ENCODE assay signal across 13 cellular contexts in the genomic region with DNA sequence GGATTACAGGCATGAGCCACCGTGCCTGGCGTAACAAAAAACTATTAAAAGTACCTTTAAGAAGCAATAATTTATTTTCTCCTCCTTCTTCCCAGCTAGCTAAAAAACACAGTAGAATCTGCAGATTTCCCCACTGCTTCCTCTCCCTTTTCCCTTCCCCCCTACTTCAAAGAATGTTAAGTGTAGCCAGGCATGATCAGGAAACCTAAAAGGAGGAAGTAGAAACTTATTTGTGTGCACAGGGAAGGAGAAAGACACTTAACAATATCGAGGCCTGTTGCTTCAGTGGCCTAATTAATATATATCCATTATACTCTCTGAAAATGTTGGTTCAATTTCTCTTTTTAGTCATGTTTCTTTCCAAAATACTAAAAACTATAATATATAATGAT.
DNase-seq lines count a peak whose midpoint lies in the region; ATAC-seq and TF ChIP-seq lines count a peak whose summit lies in the region.
"Had no signal": no experiment of that assay in that cellular context is flagged by ENCODE, and none has a peak within 500 bp of the region (broad histone marks: within the 10 kb centered on the region; RNA-seq: fewer than 3 reads in every experiment).

No MANE protein-coding gene starts in this region.

- no peak for TF ChIP-seq CTCF in Loucy (conservative IDR thresholded peaks at IDR 0.05; ENCODE audit: low read length)
- TF ChIP-seq CTCF in activated B cell treated with CpG ODN at 0.5 μM for 24 hours (IDR thresholded peaks at IDR 0.05), result no peak
- TF ChIP-seq CTCF in prostate gland (IDR thresholded peaks at IDR 0.05), result no peak

- no peak overlapping the region for H2AFZ ChIP-seq in Loucy (ENCODE audit: low read length)

- peak overlapping the region; percentile 91 for H3K27ac Mint-ChIP-seq in activated B cell treated with CpG ODN at 0.5 μM for 24 hours
- peak overlapping the region in 7 of 9 donors; percentile 18 to 66 (median 52) for H3K27ac Mint-ChIP-seq in naive thymus-derived CD4-positive, alpha-beta T cell

- H3K36me3 ChIP-seq in Loucy (ENCODE audit: insufficient read depth, low read length), result 0 out of 2 replicates have a peak, but pooled peaks cover 4% of the 10 kb centered on the region
- no peaks in the 10 kb centered on the region for H3K36me3 ChIP-seq in naive thymus-derived CD4-positive, alpha-beta T cell (ENCODE audit: control insufficient read depth in 2 of 3, insufficient read depth in 3 of 3, low read length in 3 of 3)
- H3K36me3 ChIP-seq in prostate gland, result no peaks in the 10 kb centered on the region
- H3K36me3 ChIP-seq: thyroid gland had no signal

- peaks cover 100% of the 10 kb centered on the region for H3K79me2 ChIP-seq in Loucy (ENCODE audit: insufficient read depth, low read length)

- H3K4me3 Mint-ChIP-seq in activated B cell treated with CpG ODN at 0.5 μM for 24 hours, result peak overlapping the region; percentile 82
- peak overlapping the region; percentile 43 to 81 (median 70) for H3K4me3 Mint-ChIP-seq in naive thymus-derived CD4-positive, alpha-beta T cell

- peak overlapping the region; percentile 92 for H3K4me2 ChIP-seq in Loucy (ENCODE audit: low read depth, low read length, poor library complexity, severe bottlenecking)

- intact Hi-C loops in activated B cell treated with CpG ODN at 0.5 μM for 24 hours (cut with micrococcal nuclease) (loop anchor here (2.0 kb wide), 1 partner anchor 20 kb away; no protein-coding TSS in a partner anchor), prostate gland (cut with DNase I) (loop anchor here (10.0 kb wide), 1 partner anchor 264 kb away; a partner anchor contains a TSS)
- intact Hi-C loops in naive thymus-derived CD4-positive, alpha-beta T cell (cut with micrococcal nuclease), result loop anchor here (10.0 kb wide), 1 partner anchor 626 kb away; no protein-coding TSS in a partner anchor

- H3K27me3 Mint-ChIP-seq in activated B cell treated with CpG ODN at 0.5 μM for 24 hours, result no peaks in the 10 kb centered on the region
- H3K27me3 Mint-ChIP-seq in naive thymus-derived CD4-positive, alpha-beta T cell, result no peaks in the 10 kb centered on the region

- no peaks in the 10 kb centered on the region for H3K9me3 Mint-ChIP-seq in activated B cell treated with CpG ODN at 0.5 μM for 24 hours
- no peaks in the 10 kb centered on the region for H3K9me3 Mint-ChIP-seq in naive thymus-derived CD4-positive, alpha-beta T cell

- WGBS in prostate gland, result 77% methylated on average over 3 of the region's 3 CpGs

- peaks cover 93% of the 10 kb centered on the region for H4K20me1 ChIP-seq in Loucy (ENCODE audit: insufficient read depth, low read length, poor library complexity, severe bottlenecking)

- H3K4me3 ChIP-seq in Loucy (ENCODE audit: low read length, poor library complexity, severe bottlenecking), result peak overlapping the region; percentile 84
- no peak overlapping the region for H3K4me3 ChIP-seq in naive thymus-derived CD4-positive, alpha-beta T cell (ENCODE audit: low read length)
- no peak overlapping the region for H3K4me3 ChIP-seq in prostate gland
- H3K4me3 ChIP-seq: thyroid gland had no signal

- H3K4me1 ChIP-seq in Loucy (ENCODE audit: insufficient read depth, low read length, poor library complexity, severe bottlenecking), result peaks cover 67% of the 10 kb centered on the region
- peaks cover 55 to 57% of the 10 kb centered on the region in 2 donors for H3K4me1 ChIP-seq in naive thymus-derived CD4-positive, alpha-beta T cell (ENCODE audit: control insufficient read depth in 2 of 2, insufficient read depth in 2 of 2, low read length in 2 of 2)
- no peaks in the 10 kb centered on the region for H3K4me1 ChIP-seq in prostate gland (replicated peaks)

- H3K27me3 ChIP-seq in Loucy (ENCODE audit: insufficient read depth, low read length, poor library complexity, severe bottlenecking), result no peaks in the 10 kb centered on the region
- no peaks in the 10 kb centered on the region for H3K27me3 ChIP-seq in naive thymus-derived CD4-positive, alpha-beta T cell (ENCODE audit: control insufficient read depth in 2 of 2, insufficient read depth in 2 of 2, low read length in 2 of 2)
- H3K27me3 ChIP-seq in prostate gland (replicated peaks; ENCODE audit: insufficient read depth), result no peaks in the 10 kb centered on the region
- H3K27me3 ChIP-seq: BE2C, thyroid gland had no signal

- peak; percentile 55 for ATAC-seq in activated B cell treated with CpG ODN at 0.5 μM for 24 hours (ENCODE audit: low read depth)
- no peak for ATAC-seq in naive thymus-derived CD4-positive, alpha-beta T cell
- ATAC-seq in GM18505 (IDR thresholded peaks at IDR 0.05; ENCODE audit: unreplicated experiment), result no peak

- POLR2A ChIA-PET in activated B cell treated with CpG ODN at 0.5 μM for 24 hours (lab: Charles Lee), result interaction anchor here (0.6 to 6.4 kb wide), 3 partner anchors 7 to 368 kb away, joined by 4 to 78 read pairs (median 10); no protein-coding TSS in a partner anchor
- POLR2A ChIA-PET in naive thymus-derived CD4-positive, alpha-beta T cell (lab: Charles Lee), result interaction anchor here (1.3 to 2.2 kb wide), 2 partner anchors 8 to 38 kb away, joined by 3 to 5 read pairs; no protein-coding TSS in a partner anchor

- peaks cover 54% of the 10 kb centered on the region for H3K36me3 Mint-ChIP-seq in activated B cell treated with CpG ODN at 0.5 μM for 24 hours (ENCODE audit: low read depth)
- H3K36me3 Mint-ChIP-seq in naive thymus-derived CD4-positive, alpha-beta T cell, result peaks cover 0 to 35% (median 29%) of the 10 kb centered on the region in 5 donors

- no peak overlapping the region for H3K9ac ChIP-seq in Loucy (ENCODE audit: low read depth, low read length, poor library complexity, severe bottlenecking)

- H3K9me2 ChIP-seq in Loucy (replicated peaks; ENCODE audit: low read depth, low read length), result no peaks in the 10 kb centered on the region

- no peaks in the 10 kb centered on the region for H3F3A ChIP-seq in Loucy (ENCODE audit: low read depth)

- H3K4me1 Mint-ChIP-seq in activated B cell treated with CpG ODN at 0.5 μM for 24 hours, result peaks cover 81% of the 10 kb centered on the region
- peaks cover 57 to 90% (median 72%) of the 10 kb centered on the region in 7 donors for H3K4me1 Mint-ChIP-seq in naive thymus-derived CD4-positive, alpha-beta T cell

- DNase-seq in CD1c-positive myeloid dendritic cell (ENCODE audit: extremely low spot score) (peak; percentile 71), activated B cell treated with CpG ODN at 0.5 μM for 24 hours (no peak), prostate gland (ENCODE audit: low spot score) (no peak), NCI-H446 treated with DMSO at 0.1 percent for 48 hours (lab: John Stamatoyannopoulos, UW) (no peak)
- DNase-seq in naive thymus-derived CD4-positive, alpha-beta T cell, result no peak
- DNase-seq in activated CD4-positive, CD25-positive, alpha-beta regulatory T cell treated with anti-CD3 and anti-CD28 coated beads, Interleukin-2, amount 50 U/mL, for 72 hours, result no peak
- DNase-seq: BE2C; NCI-H1930; stimulated activated CD4-positive, alpha-beta T cell treated with anti-CD3 and anti-CD28 coated beads, Interleukin-1b, Interleukin-23, amount 100 ng/mL, for 48 hours; thyroid gland had no signal

- H3K27ac ChIP-seq in naive thymus-derived CD4-positive, alpha-beta T cell (ENCODE audit: low read depth, low read length), result no peak overlapping the region
- H3K27ac ChIP-seq in prostate gland, result no peak overlapping the region
- H3K27ac ChIP-seq: RWPE1 had no signal

- TF ChIP-seq POLR2A in prostate gland (IDR thresholded peaks at IDR 0.05), result no peak
- TF ChIP-seq POLR2A in GM18505 (IDR thresholded peaks at IDR 0.05; ENCODE audit: borderline replicate concordance, extremely low read depth, insufficient read depth, insufficient read length), result no peak

- H3K9me3 ChIP-seq in Loucy (ENCODE audit: insufficient read depth, low read depth, low read length) (no peaks in the 10 kb centered on the region), prostate gland (no peaks in the 10 kb centered on the region)
- no peaks in the 10 kb centered on the region for H3K9me3 ChIP-seq in naive thymus-derived CD4-positive, alpha-beta T cell (ENCODE audit: control insufficient read depth in 2 of 3, low read length in 3 of 3)
- H3K9me3 ChIP-seq: BE2C, thyroid gland had no signal

- CTCF ChIA-PET in activated B cell treated with CpG ODN at 0.5 μM for 24 hours (lab: Charles Lee), result interaction anchor here (1.2 kb wide), 1 partner anchor 370 kb away, joined by 3 read pairs; no protein-coding TSS in a partner anchor
- CTCF ChIA-PET in naive thymus-derived CD4-positive, alpha-beta T cell (lab: Charles Lee), result no interaction called here
